Comparison of ENCODE assay signal across 1 cellular context in the genomic region with DNA sequence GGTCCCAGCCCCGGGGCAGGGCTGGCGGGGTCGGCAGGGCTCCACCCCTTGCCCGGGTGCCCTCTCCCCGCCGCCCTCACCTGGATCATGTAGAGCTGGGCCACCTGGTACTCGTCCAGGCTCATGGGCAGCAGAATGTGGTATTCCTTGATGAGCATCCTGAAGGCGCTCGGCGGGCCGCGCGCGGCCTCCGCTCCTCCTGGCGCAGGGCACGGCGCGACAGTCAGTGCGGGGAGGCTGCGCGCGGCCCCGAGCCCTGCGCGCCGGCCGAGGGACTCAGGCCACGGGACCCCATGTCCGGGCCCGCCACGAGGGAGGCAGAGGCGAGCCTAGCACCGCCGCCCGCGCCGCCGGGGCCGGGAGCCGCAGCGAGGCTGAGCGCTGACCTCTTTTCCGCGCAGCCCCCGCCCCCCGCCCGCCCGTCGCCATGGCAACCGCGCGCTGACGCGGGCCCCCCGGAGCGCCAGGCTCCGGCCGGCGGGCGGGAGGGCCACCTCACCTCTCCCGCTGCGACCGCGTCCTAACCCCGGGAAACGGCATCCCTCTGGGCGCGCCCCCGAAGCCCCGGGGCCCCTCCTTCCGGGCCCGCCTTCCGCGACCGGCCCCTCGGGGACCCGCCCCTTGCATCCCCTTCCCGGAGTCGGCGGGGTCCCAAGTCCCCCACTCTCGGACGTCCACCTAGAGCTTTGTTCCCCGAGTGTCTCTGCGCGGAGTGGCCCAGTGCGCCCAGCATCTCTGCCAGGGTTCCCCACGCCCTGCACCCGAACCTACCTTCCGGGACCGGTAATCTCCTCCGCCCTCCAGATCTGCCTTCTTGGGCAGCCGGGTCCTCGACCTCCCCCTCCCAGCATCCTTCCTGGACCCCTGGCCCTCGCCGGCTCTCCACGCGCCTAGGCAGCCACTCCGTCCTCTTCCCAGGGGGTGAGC.
TF ChIP-seq lines count a peak whose summit lies in the region.

No MANE protein-coding gene starts in this region.

TF ChIP-seq in HEK293, 187 proteins besides CTCF, POLR2A, EP300 and RAD21 (continued from another document and continues in another):
- TF ChIP-seq ZNF768 (tag by site-specific recombination; IDR thresholded peaks at IDR 0.05), result no peak
- no peak for TF ChIP-seq ZNF529 (tag by site-specific recombination; IDR thresholded peaks at IDR 0.05; ENCODE audit: insufficient replicate concordance)
- no peak for TF ChIP-seq YY2 (tag by site-specific recombination; IDR thresholded peaks at IDR 0.05)
- TF ChIP-seq, protein P1, sequence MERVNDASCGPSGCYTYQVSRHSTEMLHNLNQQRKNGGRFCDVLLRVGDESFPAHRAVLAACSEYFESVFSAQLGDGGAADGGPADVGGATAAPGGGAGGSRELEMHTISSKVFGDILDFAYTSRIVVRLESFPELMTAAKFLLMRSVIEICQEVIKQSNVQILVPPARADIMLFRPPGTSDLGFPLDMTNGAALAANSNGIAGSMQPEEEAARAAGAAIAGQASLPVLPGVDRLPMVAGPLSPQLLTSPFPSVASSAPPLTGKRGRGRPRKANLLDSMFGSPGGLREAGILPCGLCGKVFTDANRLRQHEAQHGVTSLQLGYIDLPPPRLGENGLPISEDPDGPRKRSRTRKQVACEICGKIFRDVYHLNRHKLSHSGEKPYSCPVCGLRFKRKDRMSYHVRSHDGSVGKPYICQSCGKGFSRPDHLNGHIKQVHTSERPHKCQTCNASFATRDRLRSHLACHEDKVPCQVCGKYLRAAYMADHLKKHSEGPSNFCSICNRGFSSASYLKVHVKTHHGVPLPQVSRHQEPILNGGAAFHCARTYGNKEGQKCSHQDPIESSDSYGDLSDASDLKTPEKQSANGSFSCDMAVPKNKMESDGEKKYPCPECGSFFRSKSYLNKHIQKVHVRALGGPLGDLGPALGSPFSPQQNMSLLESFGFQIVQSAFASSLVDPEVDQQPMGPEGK (tag by site-specific recombination; IDR thresholded peaks at IDR 0.05), result peak; percentile 51; the same call in 1 of the 2 replicates
- TF ChIP-seq, protein P2, sequence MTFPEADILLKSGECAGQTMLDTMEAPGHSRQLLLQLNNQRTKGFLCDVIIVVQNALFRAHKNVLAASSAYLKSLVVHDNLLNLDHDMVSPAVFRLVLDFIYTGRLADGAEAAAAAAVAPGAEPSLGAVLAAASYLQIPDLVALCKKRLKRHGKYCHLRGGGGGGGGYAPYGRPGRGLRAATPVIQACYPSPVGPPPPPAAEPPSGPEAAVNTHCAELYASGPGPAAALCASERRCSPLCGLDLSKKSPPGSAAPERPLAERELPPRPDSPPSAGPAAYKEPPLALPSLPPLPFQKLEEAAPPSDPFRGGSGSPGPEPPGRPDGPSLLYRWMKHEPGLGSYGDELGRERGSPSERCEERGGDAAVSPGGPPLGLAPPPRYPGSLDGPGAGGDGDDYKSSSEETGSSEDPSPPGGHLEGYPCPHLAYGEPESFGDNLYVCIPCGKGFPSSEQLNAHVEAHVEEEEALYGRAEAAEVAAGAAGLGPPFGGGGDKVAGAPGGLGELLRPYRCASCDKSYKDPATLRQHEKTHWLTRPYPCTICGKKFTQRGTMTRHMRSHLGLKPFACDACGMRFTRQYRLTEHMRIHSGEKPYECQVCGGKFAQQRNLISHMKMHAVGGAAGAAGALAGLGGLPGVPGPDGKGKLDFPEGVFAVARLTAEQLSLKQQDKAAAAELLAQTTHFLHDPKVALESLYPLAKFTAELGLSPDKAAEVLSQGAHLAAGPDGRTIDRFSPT (tag by site-specific recombination; IDR thresholded peaks at IDR 0.05), result peak; percentile 60
- no peak for TF ChIP-seq ZNF654 (tag by site-specific recombination; IDR thresholded peaks at IDR 0.05; ENCODE audit: low read depth)
- no peak for TF ChIP-seq KLF16 (tag by site-specific recombination; IDR thresholded peaks at IDR 0.05)
- TF ChIP-seq, protein P3, sequence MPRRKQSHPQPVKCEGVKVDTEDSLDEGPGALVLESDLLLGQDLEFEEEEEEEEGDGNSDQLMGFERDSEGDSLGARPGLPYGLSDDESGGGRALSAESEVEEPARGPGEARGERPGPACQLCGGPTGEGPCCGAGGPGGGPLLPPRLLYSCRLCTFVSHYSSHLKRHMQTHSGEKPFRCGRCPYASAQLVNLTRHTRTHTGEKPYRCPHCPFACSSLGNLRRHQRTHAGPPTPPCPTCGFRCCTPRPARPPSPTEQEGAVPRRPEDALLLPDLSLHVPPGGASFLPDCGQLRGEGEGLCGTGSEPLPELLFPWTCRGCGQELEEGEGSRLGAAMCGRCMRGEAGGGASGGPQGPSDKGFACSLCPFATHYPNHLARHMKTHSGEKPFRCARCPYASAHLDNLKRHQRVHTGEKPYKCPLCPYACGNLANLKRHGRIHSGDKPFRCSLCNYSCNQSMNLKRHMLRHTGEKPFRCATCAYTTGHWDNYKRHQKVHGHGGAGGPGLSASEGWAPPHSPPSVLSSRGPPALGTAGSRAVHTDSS (tag by site-specific recombination; IDR thresholded peaks at IDR 0.05), result no peak
- peak; percentile 76 for TF ChIP-seq SP3 (tag by site-specific recombination; IDR thresholded peaks at IDR 0.05)
- TF ChIP-seq, protein P4, sequence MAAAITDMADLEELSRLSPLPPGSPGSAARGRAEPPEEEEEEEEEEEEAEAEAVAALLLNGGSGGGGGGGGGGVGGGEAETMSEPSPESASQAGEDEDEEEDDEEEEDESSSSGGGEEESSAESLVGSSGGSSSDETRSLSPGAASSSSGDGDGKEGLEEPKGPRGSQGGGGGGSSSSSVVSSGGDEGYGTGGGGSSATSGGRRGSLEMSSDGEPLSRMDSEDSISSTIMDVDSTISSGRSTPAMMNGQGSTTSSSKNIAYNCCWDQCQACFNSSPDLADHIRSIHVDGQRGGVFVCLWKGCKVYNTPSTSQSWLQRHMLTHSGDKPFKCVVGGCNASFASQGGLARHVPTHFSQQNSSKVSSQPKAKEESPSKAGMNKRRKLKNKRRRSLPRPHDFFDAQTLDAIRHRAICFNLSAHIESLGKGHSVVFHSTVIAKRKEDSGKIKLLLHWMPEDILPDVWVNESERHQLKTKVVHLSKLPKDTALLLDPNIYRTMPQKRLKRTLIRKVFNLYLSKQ (tag by site-specific recombination; IDR thresholded peaks at IDR 0.05; ENCODE audit: borderline replicate concordance), result no peak
- no peak for TF ChIP-seq ZNF146 (tag by site-specific recombination; IDR thresholded peaks at IDR 0.05)
- TF ChIP-seq, protein P5, sequence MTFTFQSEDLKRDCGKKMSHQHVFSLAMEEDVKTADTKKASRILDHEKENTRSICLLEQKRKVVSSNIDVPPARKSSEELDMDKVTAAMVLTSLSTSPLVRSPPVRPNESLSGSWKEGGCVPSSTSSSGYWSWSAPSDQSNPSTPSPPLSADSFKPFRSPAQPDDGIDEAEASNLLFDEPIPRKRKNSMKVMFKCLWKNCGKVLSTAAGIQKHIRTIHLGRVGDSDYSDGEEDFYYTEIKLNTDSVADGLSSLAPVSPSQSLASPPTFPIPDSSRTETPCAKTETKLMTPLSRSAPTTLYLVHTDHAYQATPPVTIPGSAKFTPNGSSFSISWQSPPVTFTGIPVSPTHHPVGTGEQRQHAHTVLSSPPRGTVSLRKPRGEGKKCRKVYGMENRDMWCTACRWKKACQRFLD (tag by site-specific recombination; IDR thresholded peaks at IDR 0.05), result no peak
- TF ChIP-seq, protein P6, sequence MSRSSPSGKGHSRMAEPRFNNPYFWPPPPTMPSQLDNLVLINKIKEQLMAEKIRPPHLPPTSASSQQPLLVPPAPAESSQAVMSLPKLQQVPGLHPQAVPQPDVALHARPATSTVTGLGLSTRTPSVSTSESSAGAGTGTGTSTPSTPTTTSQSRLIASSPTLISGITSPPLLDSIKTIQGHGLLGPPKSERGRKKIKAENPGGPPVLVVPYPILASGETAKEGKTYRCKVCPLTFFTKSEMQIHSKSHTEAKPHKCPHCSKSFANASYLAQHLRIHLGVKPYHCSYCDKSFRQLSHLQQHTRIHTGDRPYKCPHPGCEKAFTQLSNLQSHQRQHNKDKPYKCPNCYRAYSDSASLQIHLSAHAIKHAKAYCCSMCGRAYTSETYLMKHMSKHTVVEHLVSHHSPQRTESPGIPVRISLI (tag by site-specific recombination; IDR thresholded peaks at IDR 0.05), result no peak
- TF ChIP-seq, protein P7, sequence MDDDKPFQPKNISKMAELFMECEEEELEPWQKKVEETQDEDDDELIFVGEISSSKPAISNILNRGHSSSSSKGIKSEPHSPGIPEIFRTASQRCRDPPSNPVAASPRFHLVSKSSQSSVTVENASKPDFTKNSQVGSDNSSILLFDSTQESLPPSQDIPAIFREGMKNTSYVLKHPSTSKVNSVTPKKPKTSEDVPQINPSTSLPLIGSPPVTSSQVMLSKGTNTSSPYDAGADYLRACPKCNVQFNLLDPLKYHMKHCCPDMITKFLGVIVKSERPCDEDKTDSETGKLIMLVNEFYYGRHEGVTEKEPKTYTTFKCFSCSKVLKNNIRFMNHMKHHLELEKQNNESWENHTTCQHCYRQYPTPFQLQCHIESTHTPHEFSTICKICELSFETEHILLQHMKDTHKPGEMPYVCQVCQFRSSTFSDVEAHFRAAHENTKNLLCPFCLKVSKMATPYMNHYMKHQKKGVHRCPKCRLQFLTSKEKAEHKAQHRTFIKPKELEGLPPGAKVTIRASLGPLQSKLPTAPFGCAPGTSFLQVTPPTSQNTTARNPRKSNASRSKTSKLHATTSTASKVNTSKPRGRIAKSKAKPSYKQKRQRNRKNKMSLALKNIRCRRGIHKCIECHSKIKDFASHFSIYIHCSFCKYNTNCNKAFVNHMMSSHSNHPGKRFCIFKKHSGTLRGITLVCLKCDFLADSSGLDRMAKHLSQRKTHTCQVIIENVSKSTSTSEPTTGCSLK (tag by site-specific recombination; IDR thresholded peaks at IDR 0.05), result no peak
- no peak for TF ChIP-seq ZNF10 (tag by site-specific recombination; IDR thresholded peaks at IDR 0.05)
- TF ChIP-seq, protein P8, sequence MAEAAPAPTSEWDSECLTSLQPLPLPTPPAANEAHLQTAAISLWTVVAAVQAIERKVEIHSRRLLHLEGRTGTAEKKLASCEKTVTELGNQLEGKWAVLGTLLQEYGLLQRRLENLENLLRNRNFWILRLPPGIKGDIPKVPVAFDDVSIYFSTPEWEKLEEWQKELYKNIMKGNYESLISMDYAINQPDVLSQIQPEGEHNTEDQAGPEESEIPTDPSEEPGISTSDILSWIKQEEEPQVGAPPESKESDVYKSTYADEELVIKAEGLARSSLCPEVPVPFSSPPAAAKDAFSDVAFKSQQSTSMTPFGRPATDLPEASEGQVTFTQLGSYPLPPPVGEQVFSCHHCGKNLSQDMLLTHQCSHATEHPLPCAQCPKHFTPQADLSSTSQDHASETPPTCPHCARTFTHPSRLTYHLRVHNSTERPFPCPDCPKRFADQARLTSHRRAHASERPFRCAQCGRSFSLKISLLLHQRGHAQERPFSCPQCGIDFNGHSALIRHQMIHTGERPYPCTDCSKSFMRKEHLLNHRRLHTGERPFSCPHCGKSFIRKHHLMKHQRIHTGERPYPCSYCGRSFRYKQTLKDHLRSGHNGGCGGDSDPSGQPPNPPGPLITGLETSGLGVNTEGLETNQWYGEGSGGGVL (tag by site-specific recombination; IDR thresholded peaks at IDR 0.05), result no peak
- TF ChIP-seq ZFP41 (tag by site-specific recombination; IDR thresholded peaks at IDR 0.05; ENCODE audit: borderline replicate concordance), result no peak
- no peak; the same call in 1 of the 2 replicates for TF ChIP-seq ZNF24 (tag by site-specific recombination; IDR thresholded peaks at IDR 0.05)
- no peak for TF ChIP-seq ZNF660 (tag by site-specific recombination; IDR thresholded peaks at IDR 0.05)
- TF ChIP-seq ZNF133 (tag by site-specific recombination; IDR thresholded peaks at IDR 0.05), result no peak
- peak; percentile 93 for TF ChIP-seq ZBTB20 (tag by site-specific recombination; IDR thresholded peaks at IDR 0.05)
- TF ChIP-seq ZNF473 (tag by site-specific recombination; IDR thresholded peaks at IDR 0.05), result no peak
- no peak for TF ChIP-seq FEZF1 (tag by site-specific recombination; IDR thresholded peaks at IDR 0.05)
- TF ChIP-seq TRIM28 (IDR thresholded peaks at IDR 0.05; ENCODE audit: borderline replicate concordance, low read length), result no peak
- no peak; the same call in 1 of the 2 replicates for TF ChIP-seq ZNF76 (tag by site-specific recombination; IDR thresholded peaks at IDR 0.05; ENCODE audit: borderline replicate concordance, low read depth)
- TF ChIP-seq ZNF416 (tag by site-specific recombination; IDR thresholded peaks at IDR 0.05), result no peak
- no peak for TF ChIP-seq MYNN (tag by site-specific recombination; IDR thresholded peaks at IDR 0.05; ENCODE audit: borderline replicate concordance)
- no peak for TF ChIP-seq ZNF610 (tag by site-specific recombination; IDR thresholded peaks at IDR 0.05; ENCODE audit: borderline replicate concordance)
- no peak for TF ChIP-seq ZNF792 (tag by site-specific recombination; IDR thresholded peaks at IDR 0.05)
- no peak for TF ChIP-seq ZNF791 (tag by site-specific recombination; IDR thresholded peaks at IDR 0.05)
- TF ChIP-seq, protein P9, sequence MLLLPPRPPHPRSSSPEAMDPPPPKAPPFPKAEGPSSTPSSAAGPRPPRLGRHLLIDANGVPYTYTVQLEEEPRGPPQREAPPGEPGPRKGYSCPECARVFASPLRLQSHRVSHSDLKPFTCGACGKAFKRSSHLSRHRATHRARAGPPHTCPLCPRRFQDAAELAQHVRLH (tag by site-specific recombination; IDR thresholded peaks at IDR 0.05), result no peak
- TF ChIP-seq ZNF2 (tag by site-specific recombination; IDR thresholded peaks at IDR 0.05), result peak; percentile 35; the same call in 1 of the 2 replicates
- no peak for TF ChIP-seq BCL11B (tag by site-specific recombination; IDR thresholded peaks at IDR 0.05; ENCODE audit: low read depth)
- TF ChIP-seq ZNF501 (tag by site-specific recombination; IDR thresholded peaks at IDR 0.05), result no peak
- no peak for TF ChIP-seq ZNF366 (tag by site-specific recombination; conservative IDR thresholded peaks at IDR 0.05)
- no peak for TF ChIP-seq ZNF624 (tag by site-specific recombination; IDR thresholded peaks at IDR 0.05)
- TF ChIP-seq ZNF266 (tag by site-specific recombination; IDR thresholded peaks at IDR 0.05; ENCODE audit: low read depth), result no peak
- no peak; the same call in 1 of the 2 replicates for TF ChIP-seq KLF1 (tag by site-specific recombination; IDR thresholded peaks at IDR 0.05)
- TF ChIP-seq, protein P10, sequence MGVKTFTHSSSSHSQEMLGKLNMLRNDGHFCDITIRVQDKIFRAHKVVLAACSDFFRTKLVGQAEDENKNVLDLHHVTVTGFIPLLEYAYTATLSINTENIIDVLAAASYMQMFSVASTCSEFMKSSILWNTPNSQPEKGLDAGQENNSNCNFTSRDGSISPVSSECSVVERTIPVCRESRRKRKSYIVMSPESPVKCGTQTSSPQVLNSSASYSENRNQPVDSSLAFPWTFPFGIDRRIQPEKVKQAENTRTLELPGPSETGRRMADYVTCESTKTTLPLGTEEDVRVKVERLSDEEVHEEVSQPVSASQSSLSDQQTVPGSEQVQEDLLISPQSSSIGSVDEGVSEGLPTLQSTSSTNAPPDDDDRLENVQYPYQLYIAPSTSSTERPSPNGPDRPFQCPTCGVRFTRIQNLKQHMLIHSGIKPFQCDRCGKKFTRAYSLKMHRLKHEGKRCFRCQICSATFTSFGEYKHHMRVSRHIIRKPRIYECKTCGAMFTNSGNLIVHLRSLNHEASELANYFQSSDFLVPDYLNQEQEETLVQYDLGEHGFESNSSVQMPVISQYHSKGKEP (tag by site-specific recombination; IDR thresholded peaks at IDR 0.05), result no peak
- TF ChIP-seq YY1 (tag by site-specific recombination; IDR thresholded peaks at IDR 0.05), result no peak
- TF ChIP-seq ZBTB1 (tag by site-specific recombination; IDR thresholded peaks at IDR 0.05), result no peak
- TF ChIP-seq ZFP37 (tag by site-specific recombination; IDR thresholded peaks at IDR 0.05), result no peak
